20 cellular contexts compared by ENCODE assay signal in genomic region chr10:51564896-51565505, GRCh38.
"Had no signal": no experiment of that assay in that cellular context is flagged by ENCODE, and none has a peak within 500 bp of the region (broad histone marks: within the 10 kb centered on the region; RNA-seq: fewer than 3 reads in every experiment).

No MANE protein-coding gene starts in this region.

- H3K9ac ChIP-seq: parathyroid adenoma had no signal

- DNase-seq: activated B cell treated with CpG ODN at 0.5 μM for 24 hours; activated CD4-positive, alpha-beta memory T cell treated with anti-CD3 and anti-CD28 coated beads for 36 hours; activated CD4-positive, alpha-beta T cell treated with anti-CD3 and anti-CD28 coated beads for 4 hours; activated naive CD4-positive, alpha-beta T cell; activated naive CD8-positive, alpha-beta T cell treated with anti-CD3 and anti-CD28 coated beads for 36 hours; amniotic stem cell; effector memory CD8-positive, alpha-beta T cell; foreskin fibroblast; glutamatergic neuron; left lung; mucosa of descending colon; naive B cell; sigmoid colon; stimulated activated CD4-positive, alpha-beta T cell treated with anti-CD3 and anti-CD28 coated beads, Interleukin-4, amount 100 ng/mL, for 24 hours; T-cell; thyroid gland had no signal

- H3K4me1 Mint-ChIP-seq: activated B cell treated with CpG ODN at 0.5 μM for 24 hours; activated naive CD8-positive, alpha-beta T cell treated with anti-CD3 and anti-CD28 coated beads for 36 hours; naive B cell; stimulated activated effector memory CD8-positive, alpha-beta T cell treated with anti-CD3 and anti-CD28 coated beads, Interleukin-12 subunit alpha, Interleukin-12 subunit beta, amount 100 ng/mL, for 72 hours; T-cell had no signal

- H3K27ac Mint-ChIP-seq: activated B cell treated with CpG ODN at 0.5 μM for 24 hours; activated CD4-positive, alpha-beta memory T cell treated with anti-CD3 and anti-CD28 coated beads for 36 hours; activated naive CD8-positive, alpha-beta T cell treated with anti-CD3 and anti-CD28 coated beads for 36 hours; dendritic cell treated with granulocyte-macrophage colony-stimulating factor and Interleukin-4, amounts not matched to agents 40 ng/mL and 50 ng/mL, for 4 days; effector memory CD8-positive, alpha-beta T cell; naive B cell; stimulated activated effector memory CD8-positive, alpha-beta T cell treated with anti-CD3 and anti-CD28 coated beads, Interleukin-12 subunit alpha, Interleukin-12 subunit beta, amount 100 ng/mL, for 72 hours; T-cell had no signal

- H3K79me2 ChIP-seq: parathyroid adenoma had no signal

- H3K4me3 Mint-ChIP-seq: activated B cell treated with CpG ODN at 0.5 μM for 24 hours; activated CD4-positive, alpha-beta memory T cell treated with anti-CD3 and anti-CD28 coated beads for 36 hours; activated naive CD8-positive, alpha-beta T cell treated with anti-CD3 and anti-CD28 coated beads for 36 hours; dendritic cell treated with granulocyte-macrophage colony-stimulating factor and Interleukin-4, amounts not matched to agents 40 ng/mL and 50 ng/mL, for 4 days; effector memory CD8-positive, alpha-beta T cell; naive B cell; stimulated activated effector memory CD8-positive, alpha-beta T cell treated with anti-CD3 and anti-CD28 coated beads, Interleukin-12 subunit alpha, Interleukin-12 subunit beta, amount 100 ng/mL, for 72 hours; T-cell had no signal

- H2AFZ ChIP-seq: parathyroid adenoma had no signal

- H3K27ac ChIP-seq: left lung, neutrophil, parathyroid adenoma, sigmoid colon, thyroid gland had no signal

- H3K4me1 ChIP-seq: left lung, parathyroid adenoma, sigmoid colon, thyroid gland had no signal

- H3K9me3 ChIP-seq: left lung, mucosa of descending colon, neutrophil, sigmoid colon, thyroid gland had no signal

- H3K27me3 Mint-ChIP-seq: activated B cell treated with CpG ODN at 0.5 μM for 24 hours; activated naive CD8-positive, alpha-beta T cell treated with anti-CD3 and anti-CD28 coated beads for 36 hours; dendritic cell treated with granulocyte-macrophage colony-stimulating factor and Interleukin-4, amounts not matched to agents 40 ng/mL and 50 ng/mL, for 4 days; effector memory CD8-positive, alpha-beta T cell; naive B cell; T-cell had no signal

- H3K36me3 Mint-ChIP-seq: activated CD4-positive, alpha-beta memory T cell treated with anti-CD3 and anti-CD28 coated beads for 36 hours; activated naive CD8-positive, alpha-beta T cell treated with anti-CD3 and anti-CD28 coated beads for 36 hours; naive B cell; stimulated activated effector memory CD8-positive, alpha-beta T cell treated with anti-CD3 and anti-CD28 coated beads, Interleukin-12 subunit alpha, Interleukin-12 subunit beta, amount 100 ng/mL, for 72 hours; T-cell had no signal

- H3K36me3 ChIP-seq: left lung, neutrophil, sigmoid colon, thyroid gland had no signal

- H3K9me3 Mint-ChIP-seq: activated B cell treated with CpG ODN at 0.5 μM for 24 hours; activated CD4-positive, alpha-beta memory T cell treated with anti-CD3 and anti-CD28 coated beads for 36 hours; activated naive CD8-positive, alpha-beta T cell treated with anti-CD3 and anti-CD28 coated beads for 36 hours; dendritic cell treated with granulocyte-macrophage colony-stimulating factor and Interleukin-4, amounts not matched to agents 40 ng/mL and 50 ng/mL, for 4 days; effector memory CD8-positive, alpha-beta T cell; naive B cell; stimulated activated effector memory CD8-positive, alpha-beta T cell treated with anti-CD3 and anti-CD28 coated beads, Interleukin-12 subunit alpha, Interleukin-12 subunit beta, amount 100 ng/mL, for 72 hours; T-cell had no signal

- H3K27me3 ChIP-seq: left lung, neutrophil, sigmoid colon, thyroid gland had no signal

- H3K4me3 ChIP-seq: left lung, mucosa of descending colon, sigmoid colon, thyroid gland had no signal

- ATAC-seq: effector memory CD8-positive, alpha-beta T cell; left lung; mucosa of descending colon; stimulated activated effector memory CD8-positive, alpha-beta T cell treated with anti-CD3 and anti-CD28 coated beads, Interleukin-12 subunit alpha, Interleukin-12 subunit beta, amount 100 ng/mL, for 72 hours; T-cell had no signal
